In genomic region chr1:54403377-54403776, GRCh38 we compare ENCODE assay signal across 8 cellular contexts. TPM values are rescaled to one million over a fixed set of nuclear protein-coding genes. Genes with fewer than 3 reads are reported as not detected.
DNase-seq lines count a peak whose midpoint lies in the region; ATAC-seq and TF ChIP-seq lines count a peak whose summit lies in the region.

No MANE protein-coding gene starts in this region.

- no peak overlapping the region for H4K91ac ChIP-seq in mesenchymal stem cell (ENCODE audit: low read length)

- peaks cover 37% of the 10 kb centered on the region for H3K79me1 ChIP-seq in mesenchymal stem cell (replicated peaks; ENCODE audit: low read length, poor library complexity, severe bottlenecking)

- no peaks in the 10 kb centered on the region for H3K27me3 ChIP-seq in left ventricle myocardium inferior (ENCODE audit: low read depth)
- no peaks in the 10 kb centered on the region for H3K27me3 ChIP-seq in right cardiac atrium (ENCODE audit: control insufficient read depth, insufficient read depth)
- no peaks in the 10 kb centered on the region for H3K27me3 ChIP-seq in adipocyte (replicated peaks; ENCODE audit: control insufficient read depth, insufficient read depth, low read length)
- no peaks in the 10 kb centered on the region for H3K27me3 ChIP-seq in mesenchymal stem cell (ENCODE audit: control insufficient read depth in 1 of 2, insufficient read depth in 1 of 2, low read length in 2 of 2)
- no peaks in the 10 kb centered on the region for H3K27me3 ChIP-seq in upper lobe of right lung

- H3K9ac ChIP-seq in adipocyte (ENCODE audit: low read length) = no peak overlapping the region
- peak overlapping the region; percentile 76 for H3K9ac ChIP-seq in mesenchymal stem cell (ENCODE audit: low read length)

- H3K9me3 ChIP-seq in left ventricle myocardium inferior (replicated peaks) (no peaks in the 10 kb centered on the region), right cardiac atrium (ENCODE audit: control insufficient read depth, low read length) (no peaks in the 10 kb centered on the region), adipocyte (ENCODE audit: control insufficient read depth, low read length) (no peaks in the 10 kb centered on the region), mesenchymal stem cell (ENCODE audit: control insufficient read depth, low read length) (no peaks in the 10 kb centered on the region), upper lobe of right lung (no peaks in the 10 kb centered on the region)

- peak overlapping the region; percentile 32 for H3K4me2 ChIP-seq in mesenchymal stem cell (ENCODE audit: low read length, poor library complexity, severe bottlenecking)

- H2BK5ac ChIP-seq in mesenchymal stem cell (ENCODE audit: low read depth, low read length, poor library complexity, severe bottlenecking) = no peak overlapping the region

- H3K27ac ChIP-seq in left ventricle myocardium inferior (replicated peaks) (peak overlapping the region; percentile 59), right cardiac atrium (ENCODE audit: low read length) (no peak overlapping the region), mesenchymal stem cell (ENCODE audit: low read length, poor library complexity, severe bottlenecking) (no peak overlapping the region), upper lobe of right lung (no peak overlapping the region)

- H3K36me3 ChIP-seq in left ventricle myocardium inferior = peaks cover 32% of the 10 kb centered on the region
- peaks cover 36% of the 10 kb centered on the region for H3K36me3 ChIP-seq in adipocyte (ENCODE audit: control insufficient read depth, insufficient read depth, low read length, severe bottlenecking)
- peaks cover 17 to 50% of the 10 kb centered on the region in 2 experiments for H3K36me3 ChIP-seq in mesenchymal stem cell (ENCODE audit: control insufficient read depth in 1 of 2, insufficient read depth in 2 of 2, low read depth in 1 of 2, low read length in 2 of 2)
- H3K36me3 ChIP-seq in upper lobe of right lung = peaks cover 37% of the 10 kb centered on the region

- no peak overlapping the region for H2AK5ac ChIP-seq in mesenchymal stem cell (ENCODE audit: low read length, severe bottlenecking)

- no peak overlapping the region for H3K23ac ChIP-seq in mesenchymal stem cell (ENCODE audit: low read length in 2 of 2)

- no peak overlapping the region for H2BK15ac ChIP-seq in mesenchymal stem cell (ENCODE audit: low read depth, poor library complexity, severe bottlenecking)

- no peak overlapping the region for H3K4ac ChIP-seq in mesenchymal stem cell (ENCODE audit: low read depth in 1 of 2, low read length in 2 of 2)

- DNase-seq in left ventricle myocardium inferior (no peak), right cardiac atrium (no peak), adipocyte (ENCODE audit: low read depth) (peak; percentile 7), mesenchymal stem cell (no peak), upper lobe of right lung (no peak), pons (ENCODE audit: low spot score) (no peak), SKM-1 treated with dmso at 0.1 percent for 144 hours (lab: John Stamatoyannopoulos, UW; ENCODE audit: unreplicated experiment) (no peak), GM19238 (ENCODE audit: insufficient read length, low spot score) (no peak)

- TF ChIP-seq CTCF in left ventricle myocardium inferior (IDR thresholded peaks at IDR 0.05; ENCODE audit: borderline replicate concordance) (no peak), upper lobe of right lung (IDR thresholded peaks at IDR 0.05) (no peak)

- H2BK120ac ChIP-seq in mesenchymal stem cell (ENCODE audit: low read depth, low read length) = no peak overlapping the region

- no peak overlapping the region for H2BK12ac ChIP-seq in mesenchymal stem cell (ENCODE audit: low read length in 2 of 2)

- H3K18ac ChIP-seq in mesenchymal stem cell (ENCODE audit: low read depth in 1 of 2, low read length in 2 of 2) = no peak overlapping the region

- no peak overlapping the region for H4K8ac ChIP-seq in mesenchymal stem cell (ENCODE audit: low read length)

- H3K4me3 ChIP-seq in left ventricle myocardium inferior (peak overlapping the region; percentile 95), right cardiac atrium (ENCODE audit: low read length) (no peak overlapping the region), adipocyte (ENCODE audit: low read length) (peak overlapping the region; percentile 86), mesenchymal stem cell (ENCODE audit: insufficient read depth in 1 of 2, low read depth in 1 of 2, low read length in 2 of 2) (peak overlapping the region in 1 of 2 experiments; percentile 87), upper lobe of right lung (peak overlapping the region; percentile 16)

- no peak overlapping the region for H2AFZ ChIP-seq in mesenchymal stem cell (ENCODE audit: low read depth, low read length)

- ATAC-seq in right cardiac atrium = no peak
- no peak for ATAC-seq in upper lobe of right lung

- H3K4me1 ChIP-seq in left ventricle myocardium inferior = peaks cover 89% of the 10 kb centered on the region
- peaks cover 11% of the 10 kb centered on the region for H3K4me1 ChIP-seq in right cardiac atrium (ENCODE audit: control insufficient read depth, insufficient read depth, low read length)
- H3K4me1 ChIP-seq in adipocyte (ENCODE audit: control insufficient read depth, insufficient read depth, low read length) = peaks cover 24% of the 10 kb centered on the region
- peaks cover 21% of the 10 kb centered on the region for H3K4me1 ChIP-seq in mesenchymal stem cell (ENCODE audit: control insufficient read depth, insufficient read depth, low read depth, low read length)
- peaks cover 38% of the 10 kb centered on the region for H3K4me1 ChIP-seq in upper lobe of right lung

- 80% methylated on average over 8 of the region's 8 CpGs for WGBS in right cardiac atrium
- WGBS in mesenchymal stem cell = 64% methylated on average over 8 of the region's 8 CpGs

- no peak overlapping the region for H3K14ac ChIP-seq in mesenchymal stem cell (ENCODE audit: low read length in 2 of 2)

- intact Hi-C loops in left ventricle myocardium inferior (cut with micrococcal nuclease) (loop anchor here (10.0 kb wide), 1 partner anchor 99 kb away; no protein-coding TSS in a partner anchor), right cardiac atrium (cut with DNase I) (loop anchor here (5.0 to 10.0 kb wide), 6 partner anchors 69 to 279 kb away; partner anchors contain the start of genes CYB5RL (in 2 of the 4) and MRPL37 (in 2 of the 4)), upper lobe of right lung (cut with DNase I) (no loop called here)

RNA-seq across cellular contexts. Expression of gene SSBP3, which starts 2.8 kb away (rescaled TPM):
- 57.7 TPM for total RNA-seq in left ventricle myocardium inferior
- total RNA-seq in right cardiac atrium = 10 to 100 TPM; 25.4 to 55.8 (median 35.8) TPM
- 32.5 TPM for polyA plus RNA-seq in right cardiac atrium
- 114 TPM for polyA plus RNA-seq in mesenchymal stem cell (2013, experiment 1 of 2)
- 112 TPM for polyA plus RNA-seq in mesenchymal stem cell (2013, experiment 2 of 2)
- total RNA-seq in upper lobe of right lung = 40.4 TPM
